In genomic region chr1:4121834-4122512, GRCh38 we compare ENCODE assay signal across 30 cellular contexts.
"Had no signal": no experiment of that assay in that cellular context is flagged by ENCODE, and none has a peak within 500 bp of the region (broad histone marks: within the 10 kb centered on the region; RNA-seq: fewer than 3 reads in every experiment).

No MANE protein-coding gene starts in this region.

- H3K27me3 Mint-ChIP-seq: activated CD4-positive, alpha-beta T cell treated with anti-CD3 and anti-CD28 coated beads, Interleukin-2, amount 10 ng/mL, durations not matched to agents 24 days and 14 days; activated CD8-positive, alpha-beta T cell treated with anti-CD3 and anti-CD28 coated beads for 36 hours; activated T-helper 17 cell treated with anti-CD3 and anti-CD28 coated beads, Interleukin-2, amount 50 U/mL, for 72 hours had no signal

- H3K9me3 Mint-ChIP-seq: activated CD4-positive, alpha-beta T cell treated with anti-CD3 and anti-CD28 coated beads, Interleukin-2, amount 10 ng/mL, durations not matched to agents 24 days and 14 days; activated CD8-positive, alpha-beta T cell treated with anti-CD3 and anti-CD28 coated beads for 36 hours; activated naive CD4-positive, alpha-beta T cell treated with anti-CD3 and anti-CD28 coated beads, Interleukin-2, amount 50 U/mL, for 72 hours; activated T-cell treated with anti-CD3 and anti-CD28 coated beads, Interleukin-2, amount 50 U/mL, for 72 hours; activated T-helper 17 cell treated with anti-CD3 and anti-CD28 coated beads, Interleukin-2, amount 50 U/mL, for 72 hours; T-helper 2 cell treated with Interferon-gamma antibody and Interleukin-4, amounts not matched to agents 5 μg/mL and 100 μg/mL, for 36 hours had no signal

- H3K4me2 ChIP-seq: PC-9 had no signal

- H3K27me3 ChIP-seq: brain microvascular endothelial cell, MG63 had no signal

- H3K9me3 ChIP-seq: MG63 had no signal

- DNase-seq: activated CD4-positive, alpha-beta T cell treated with anti-CD3 and anti-CD28 coated beads, Interleukin-2, amount 10 ng/mL, durations not matched to agents 24 days and 14 days; activated CD4-positive, alpha-beta T cell treated with anti-CD3 and anti-CD28 coated beads, Interleukin-2, amount 50 U/mL, for 4 hours; activated CD8-positive, alpha-beta T cell treated with anti-CD3 and anti-CD28 coated beads for 36 hours; activated gamma-delta T cell treated with Interleukin-2 at 50 U/mL for 16 hours; activated naive CD4-positive, alpha-beta T cell treated with anti-CD3 and anti-CD28 coated beads for 36 hours; activated T-cell treated with anti-CD3 and anti-CD28 coated beads, Interleukin-2, amount 50 U/mL, for 1 hour; activated T-cell treated with anti-CD3 and anti-CD28 coated beads, Interleukin-2, amount 50 U/mL, for 72 hours; amniotic stem cell; brain microvascular endothelial cell; central memory CD4-positive, alpha-beta T cell; Kasumi-1; KG1; MG63; NCI-H1048; NCI-H1105 treated with DMSO at 0.1 percent for 48 hours; NCI-H1436; NCI-H1694; NCI-H1930; NCI-H2081 treated with DMSO at 0.1 percent for 48 hours; NCI-H345; NCI-H510A; NCI-H526; NCI-H748 treated with DMSO at 0.1 percent for 48 hours; NK-92 treated with Interleukin-12 subunit alpha and Interleukin-12 subunit beta, amount 100 ng/mL, for 24 hours; PC-9; Right ventricle myocardium superior; SW 1271 had no signal

- H3K4me3 Mint-ChIP-seq: activated CD4-positive, alpha-beta T cell treated with anti-CD3 and anti-CD28 coated beads, Interleukin-2, amount 10 ng/mL, durations not matched to agents 24 days and 14 days; activated CD8-positive, alpha-beta T cell treated with anti-CD3 and anti-CD28 coated beads for 36 hours; activated naive CD4-positive, alpha-beta T cell treated with anti-CD3 and anti-CD28 coated beads for 36 hours; activated T-cell treated with anti-CD3 and anti-CD28 coated beads, Interleukin-2, amount 50 U/mL, for 72 hours; activated T-helper 17 cell treated with anti-CD3 and anti-CD28 coated beads, Interleukin-2, amount 50 U/mL, for 72 hours; T-helper 2 cell treated with Interferon-gamma antibody and Interleukin-4, amounts not matched to agents 5 μg/mL and 100 μg/mL, for 36 hours had no signal

- H3K27ac ChIP-seq: brain microvascular endothelial cell, PC-9 had no signal

- H3K36me3 Mint-ChIP-seq: activated naive CD4-positive, alpha-beta T cell treated with anti-CD3 and anti-CD28 coated beads, Interleukin-2, amount 50 U/mL, for 72 hours had no signal

- H3K4me3 ChIP-seq: MG63, PC-9 had no signal

- ATAC-seq: activated CD8-positive, alpha-beta T cell treated with anti-CD3 and anti-CD28 coated beads for 36 hours; activated naive CD4-positive, alpha-beta T cell treated with anti-CD3 and anti-CD28 coated beads, Interleukin-2, amount 50 U/mL, for 72 hours; activated T-cell treated with anti-CD3 and anti-CD28 coated beads, Interleukin-2, amount 50 U/mL, for 72 hours; activated T-helper 17 cell treated with anti-CD3 and anti-CD28 coated beads, Interleukin-2, amount 50 U/mL, for 72 hours had no signal

- H3K36me3 ChIP-seq: brain microvascular endothelial cell, MG63 had no signal

- H3K27ac Mint-ChIP-seq: activated CD4-positive, alpha-beta T cell treated with anti-CD3 and anti-CD28 coated beads, Interleukin-2, amount 10 ng/mL, durations not matched to agents 24 days and 14 days; activated CD8-positive, alpha-beta T cell treated with anti-CD3 and anti-CD28 coated beads for 36 hours; activated naive CD4-positive, alpha-beta T cell treated with anti-CD3 and anti-CD28 coated beads for 36 hours; activated naive CD4-positive, alpha-beta T cell treated with anti-CD3 and anti-CD28 coated beads, Interleukin-2, amount 50 U/mL, for 72 hours; activated T-cell treated with anti-CD3 and anti-CD28 coated beads, Interleukin-2, amount 50 U/mL, for 72 hours; activated T-helper 17 cell treated with anti-CD3 and anti-CD28 coated beads, Interleukin-2, amount 50 U/mL, for 72 hours; T-helper 2 cell treated with Interferon-gamma antibody and Interleukin-4, amounts not matched to agents 5 μg/mL and 100 μg/mL, for 36 hours had no signal

- H3K4me1 Mint-ChIP-seq: activated CD4-positive, alpha-beta T cell treated with anti-CD3 and anti-CD28 coated beads, Interleukin-2, amount 10 ng/mL, durations not matched to agents 24 days and 14 days; activated T-helper 17 cell treated with anti-CD3 and anti-CD28 coated beads, Interleukin-2, amount 50 U/mL, for 72 hours had no signal

- H2AFZ ChIP-seq: PC-9 had no signal
